ENCODE assay signal across 14 cellular contexts in the genomic region with DNA sequence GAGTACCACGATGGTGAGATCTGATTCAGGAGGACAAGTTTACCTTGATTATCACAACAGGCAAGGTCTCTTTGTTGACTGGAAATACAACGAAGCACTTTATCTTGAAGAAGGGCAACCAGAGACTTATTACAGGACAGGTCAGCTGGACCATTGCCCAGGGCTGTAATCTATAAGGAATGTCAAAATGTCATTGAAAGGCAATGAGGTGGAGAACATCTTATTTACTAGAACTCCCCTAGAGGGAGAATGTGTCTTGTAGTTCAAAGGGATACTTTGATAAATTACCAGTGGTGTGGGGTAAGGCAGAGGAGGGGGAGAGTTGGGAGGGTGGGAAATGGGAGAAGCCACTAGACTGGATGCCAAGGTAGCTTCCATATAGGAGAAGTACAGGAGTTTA.
DNase-seq lines count a peak whose midpoint lies in the region; ATAC-seq lines count a peak whose summit lies in the region.
"Had no signal": no experiment of that assay in that cellular context is flagged by ENCODE, and none has a peak within 500 bp of the region (broad histone marks: within the 10 kb centered on the region; RNA-seq: fewer than 3 reads in every experiment).

No MANE protein-coding gene starts in this region.

- intact Hi-C loops in posterior vena cava (cut with DNase I): no loop called here

- H2BK5ac ChIP-seq in mesendoderm (ENCODE audit: low read length): no peak overlapping the region

- H2BK15ac ChIP-seq in mesendoderm (replicated peaks; ENCODE audit: low read depth): no peak overlapping the region

- no peak overlapping the region for H3K4me3 ChIP-seq in mesendoderm (ENCODE audit: low read length)
- H3K4me3 ChIP-seq: BLaER1 treated with 17β-estradiol and CSF1 and Interleukin-3, amounts not matched to agents 10 nM and 100 nM had no signal

- H3K36me3 ChIP-seq in mesendoderm (ENCODE audit: control insufficient read depth, insufficient read depth, low read length): no peaks in the 10 kb centered on the region
- H3K36me3 ChIP-seq: BLaER1 treated with 17β-estradiol and CSF1 and Interleukin-3, amounts not matched to agents 10 nM and 100 nM had no signal

- H3K9ac ChIP-seq in mesendoderm (ENCODE audit: low read length): no peak overlapping the region
- H3K9ac ChIP-seq: BLaER1 treated with 17β-estradiol and CSF1 and Interleukin-3, amounts not matched to agents 10 nM and 100 nM had no signal

- no peak overlapping the region for H3K56ac ChIP-seq in mesendoderm (ENCODE audit: low read length)

- no CpG with 5 or more reads among the region's 2 CpGs for WGBS in mesendoderm (ENCODE audit: extremely low coverage, insufficient coverage, low lambda C conversion rate)

- no peak overlapping the region for H3K4ac ChIP-seq in mesendoderm (ENCODE audit: low read depth, low read length)

- no peaks in the 10 kb centered on the region for H3K27me3 ChIP-seq in mesendoderm (ENCODE audit: insufficient read depth, low read length, poor library complexity)
- H3K27me3 ChIP-seq: BLaER1 treated with 17β-estradiol and CSF1 and Interleukin-3, amounts not matched to agents 10 nM and 100 nM had no signal

- H4K5ac ChIP-seq in mesendoderm (ENCODE audit: low read length): no peak overlapping the region

- H3K18ac ChIP-seq in mesendoderm (ENCODE audit: low read length): no peak overlapping the region

- ATAC-seq in HG02610 (IDR thresholded peaks at IDR 0.05; ENCODE audit: unreplicated experiment): no peak
- no peak for ATAC-seq in GM21381 (IDR thresholded peaks at IDR 0.05; ENCODE audit: unreplicated experiment)

- H3K4me2 ChIP-seq in mesendoderm (ENCODE audit: low read length): no peak overlapping the region
- H3K4me2 ChIP-seq: BLaER1 treated with 17β-estradiol and CSF1 and Interleukin-3, amounts not matched to agents 10 nM and 100 nM had no signal

- in situ Hi-C loops in ACHN (cut with HindIII; ENCODE audit: low pct_ligation_motif_present, low pct_unique_long_range_greater_than_20kb, low sequenced_read_pairs): no loop called here

- H4K8ac ChIP-seq in mesendoderm (ENCODE audit: low read depth, low read length): no peak overlapping the region

- no peak overlapping the region for H2BK120ac ChIP-seq in mesendoderm (ENCODE audit: low read depth, low read length)

- H3K79me2 ChIP-seq in mesendoderm (ENCODE audit: control insufficient read depth, insufficient read depth, low read length): no peaks in the 10 kb centered on the region

- no peak overlapping the region for H2AK5ac ChIP-seq in mesendoderm (ENCODE audit: low read length)

- no peak overlapping the region for H3K23ac ChIP-seq in mesendoderm (ENCODE audit: low read length)

- H3K4me1 ChIP-seq in mesendoderm (ENCODE audit: control insufficient read depth, low read depth, low read length): no peaks in the 10 kb centered on the region
- H3K4me1 ChIP-seq: BLaER1 treated with 17β-estradiol and CSF1 and Interleukin-3, amounts not matched to agents 10 nM and 100 nM had no signal

- no peaks in the 10 kb centered on the region for H3K79me1 ChIP-seq in mesendoderm (ENCODE audit: low read length)

- DNase-seq in ACHN (peak; percentile 14), M059J (ENCODE audit: low read depth) (peak; percentile 33), astrocyte of the hippocampus (ENCODE audit: low read depth, low spot score) (peak; percentile 36), left kidney (ENCODE audit: low read depth, low spot score) (peak; percentile 66), posterior vena cava (ENCODE audit: low spot score) (no peak), mesendoderm (no peak)
- DNase-seq: 8988T; CD4-positive, CD25-positive, alpha-beta regulatory T cell; DMS 273 treated with DMSO at 0.1 percent for 48 hours; GOT3; H9 had no signal

- no peak overlapping the region for H3K27ac ChIP-seq in mesendoderm (ENCODE audit: low read depth, low read length)
- H3K27ac ChIP-seq: BLaER1 treated with 17β-estradiol and CSF1 and Interleukin-3, amounts not matched to agents 10 nM and 100 nM had no signal

Comparison
In these comparisons a context has a peak if more than half of its experiments do, and no peak if none do; other contexts are left out.
1. DNase-seq: peak in ACHN (single experiment), M059J (single experiment), astrocyte of the hippocampus (single experiment) and left kidney (single experiment); none in posterior vena cava (single experiment) and mesendoderm (single experiment).